In the genomic region with DNA sequence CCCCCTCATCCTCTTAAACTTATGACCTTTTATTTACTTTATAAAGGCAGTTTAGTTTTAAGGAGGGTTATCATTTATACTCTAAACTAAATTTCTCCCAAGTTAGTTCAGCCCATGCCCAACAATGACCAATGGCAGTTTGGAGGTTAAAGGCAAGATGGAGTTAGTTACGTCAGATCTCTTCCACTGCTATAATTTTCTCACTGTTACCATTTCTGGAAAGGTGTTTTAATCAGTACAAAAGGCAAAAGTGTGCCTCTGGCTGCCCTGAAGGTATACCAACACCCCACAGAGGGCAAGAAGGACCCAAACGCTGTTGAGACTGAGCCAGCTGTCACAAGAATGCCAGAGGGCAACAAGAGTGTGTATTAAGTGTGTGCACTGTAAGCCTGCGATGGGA, we compare ENCODE assay signal across 27 cellular contexts.
"Had no signal": no experiment of that assay in that cellular context is flagged by ENCODE, and none has a peak within 500 bp of the region (broad histone marks: within the 10 kb centered on the region; RNA-seq: fewer than 3 reads in every experiment).

No MANE protein-coding gene starts in this region.

- H3K9me3 ChIP-seq: ovary, psoas muscle, right lobe of liver, sigmoid colon, suprapubic skin, testis, tibial artery, transverse colon, upper lobe of right lung, vagina had no signal

- H3K4me3 ChIP-seq: neural progenitor cell, ovary, psoas muscle, right lobe of liver, sigmoid colon, suprapubic skin, testis, tibial artery, transverse colon, upper lobe of right lung, vagina had no signal

- ATAC-seq: naive thymus-derived CD4-positive, alpha-beta T cell; natural killer cell; psoas muscle; right lobe of liver; stimulated activated effector memory CD8-positive, alpha-beta T cell treated with anti-CD3 and anti-CD28 coated beads, Interleukin-12 subunit alpha, Interleukin-12 subunit beta, amount 100 ng/mL, for 72 hours; stimulated activated naive CD8-positive, alpha-beta T cell treated with anti-CD3 and anti-CD28 coated beads, Interleukin-15, amount 100 ng/mL, for 72 hours; stimulated activated naive CD8-positive, alpha-beta T cell treated with anti-CD3 and anti-CD28 coated beads, Interleukin-15, Interleukin-2, amounts not matched to agents 100 U/mL and 50 U/mL, for 24 hours; upper lobe of right lung had no signal

- H3K9ac ChIP-seq: neural progenitor cell, parathyroid adenoma had no signal

- H3K4me2 ChIP-seq: neural progenitor cell had no signal

- H2AFZ ChIP-seq: neural progenitor cell, parathyroid adenoma had no signal

- DNase-seq: naive thymus-derived CD4-positive, alpha-beta T cell; natural killer cell; occipital lobe; ovary; posterior cingulate gyrus; psoas muscle; right lobe of liver; sigmoid colon; small intestine; stimulated activated CD4-positive, alpha-beta T cell treated with anti-CD3 and anti-CD28 coated beads, Interleukin-15, amount 100 ng/mL, for 24 hours; stimulated activated CD4-positive, alpha-beta T cell treated with anti-CD3 and anti-CD28 coated beads, Interleukin-2, amount 100 ng/mL, for 24 hours; stimulated activated CD4-positive, alpha-beta T cell treated with anti-CD3 and anti-CD28 coated beads, Interleukin-2, amount 100 ng/mL, for 48 hours; stimulated activated CD4-positive, alpha-beta T cell treated with anti-CD3 and anti-CD28 coated beads, Interleukin-4, amount 100 ng/mL, for 24 hours; stimulated activated naive CD4-positive, alpha-beta T cell; stimulated activated naive CD8-positive, alpha-beta T cell treated with anti-CD3 and anti-CD28 coated beads, Interleukin-15, amount 100 ng/mL, for 72 hours; stimulated activated naive CD8-positive, alpha-beta T cell treated with anti-CD3 and anti-CD28 coated beads, Interleukin-15, Interleukin-2, amounts not matched to agents 100 U/mL and 50 U/mL, for 24 hours; substantia nigra; testis; tibial artery; transverse colon; upper lobe of right lung had no signal

- H3K79me2 ChIP-seq: parathyroid adenoma had no signal

- H3K36me3 ChIP-seq: neural progenitor cell, ovary, right lobe of liver, sigmoid colon, suprapubic skin, tibial artery, transverse colon, upper lobe of right lung, vagina had no signal

- H3K27me3 ChIP-seq: ovary, right lobe of liver, testis, tibial artery, transverse colon, upper lobe of right lung, vagina had no signal

- H3K4me1 ChIP-seq: neural progenitor cell, parathyroid adenoma, psoas muscle, right lobe of liver, sigmoid colon, suprapubic skin, testis, tibial artery, transverse colon, upper lobe of right lung had no signal

- H3K27ac ChIP-seq: neural progenitor cell, ovary, parathyroid adenoma, psoas muscle, right lobe of liver, sigmoid colon, suprapubic skin, testis, tibial artery, transverse colon, upper lobe of right lung, vagina had no signal

- FAIRE-seq: small intestine, urothelium cell line had no signal
